In the genomic region with DNA sequence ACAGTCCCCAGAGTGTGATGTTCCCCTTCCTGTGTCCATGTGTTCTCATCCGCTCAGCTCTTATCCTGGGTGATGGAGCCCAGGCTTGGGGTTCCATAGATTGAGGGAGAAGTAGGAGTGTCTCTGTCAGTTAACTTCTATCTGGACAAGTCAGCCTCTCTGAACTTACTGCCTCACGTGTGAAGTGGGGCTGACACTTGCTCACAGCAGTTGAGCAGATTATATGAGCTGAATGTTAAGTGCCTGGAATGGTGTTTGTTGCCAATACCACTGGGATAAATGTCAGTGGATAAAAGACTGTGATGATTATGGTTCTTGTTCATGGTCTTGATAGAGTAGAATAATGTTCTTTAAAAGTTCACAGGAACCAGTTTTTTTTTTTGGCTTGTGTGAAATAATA, we compare ENCODE assay signal across 18 cellular contexts. TPM values are rescaled to one million over a fixed set of nuclear protein-coding genes. Genes with fewer than 3 reads are reported as not detected.
"Had no signal": no experiment of that assay in that cellular context is flagged by ENCODE, and none has a peak within 500 bp of the region (broad histone marks: within the 10 kb centered on the region; RNA-seq: fewer than 3 reads in every experiment).

No MANE protein-coding gene starts in this region.

- ATAC-seq: activated CD4-positive, CD25-positive, alpha-beta regulatory T cell treated with anti-CD3 and anti-CD28 coated beads, Interleukin-2, amount 50 U/mL, for 24 hours; activated T-helper 17 cell treated with anti-CD3 and anti-CD28 coated beads, Interleukin-2, amount 50 U/mL, for 72 hours; stimulated activated memory B cell treated with anti-CD40 and anti-IgM and Interleukin-4, amounts not matched to agents 10 μg/mL and 1 μg/mL and 100 μg/mL, for 72 hours had no signal

- H3K4me1 ChIP-seq: breast epithelium, tibial artery, vagina had no signal

- H3K27me3 Mint-ChIP-seq: activated T-helper 17 cell treated with anti-CD3 and anti-CD28 coated beads, Interleukin-2, amount 50 U/mL, for 72 hours; dendritic cell treated with granulocyte-macrophage colony-stimulating factor and Interleukin-4, amounts not matched to agents 40 ng/mL and 50 ng/mL, for 4 days; stimulated activated memory B cell treated with anti-CD40 and anti-IgM and Interleukin-4, amounts not matched to agents 10 μg/mL and 1 μg/mL and 100 μg/mL, for 72 hours had no signal

- H3K27me3 ChIP-seq: breast epithelium, neutrophil, tibial artery, vagina had no signal

- H3K4me3 ChIP-seq: breast epithelium, lung, SK-N-MC, tibial artery, vagina had no signal

- H3K9me3 Mint-ChIP-seq: activated T-helper 17 cell treated with anti-CD3 and anti-CD28 coated beads, Interleukin-2, amount 50 U/mL, for 72 hours; dendritic cell treated with granulocyte-macrophage colony-stimulating factor and Interleukin-4, amounts not matched to agents 40 ng/mL and 50 ng/mL, for 4 days; stimulated activated memory B cell treated with anti-CD40 and anti-IgM and Interleukin-4, amounts not matched to agents 10 μg/mL and 1 μg/mL and 100 μg/mL, for 72 hours had no signal

- DNase-seq: activated CD8-positive, alpha-beta memory T cell treated with anti-CD3 and anti-CD28 coated beads, Interleukin-2, amount 50 U/mL, for 48 hours; aorta; effector memory CD4-positive, alpha-beta T cell; head of caudate nucleus; T-helper 9 cell; tibial artery had no signal

- H3K27ac Mint-ChIP-seq: activated T-helper 17 cell treated with anti-CD3 and anti-CD28 coated beads, Interleukin-2, amount 50 U/mL, for 72 hours; dendritic cell treated with granulocyte-macrophage colony-stimulating factor and Interleukin-4, amounts not matched to agents 40 ng/mL and 50 ng/mL, for 4 days; stimulated activated memory B cell treated with anti-CD40 and anti-IgM and Interleukin-4, amounts not matched to agents 10 μg/mL and 1 μg/mL and 100 μg/mL, for 72 hours had no signal

- H3K9me3 ChIP-seq: breast epithelium, neutrophil, tibial artery, vagina had no signal

- H3K4me3 Mint-ChIP-seq: activated T-helper 17 cell treated with anti-CD3 and anti-CD28 coated beads, Interleukin-2, amount 50 U/mL, for 72 hours; dendritic cell treated with granulocyte-macrophage colony-stimulating factor and Interleukin-4, amounts not matched to agents 40 ng/mL and 50 ng/mL, for 4 days; stimulated activated memory B cell treated with anti-CD40 and anti-IgM and Interleukin-4, amounts not matched to agents 10 μg/mL and 1 μg/mL and 100 μg/mL, for 72 hours had no signal

- H3K27ac ChIP-seq: breast epithelium, epithelial cell of prostate, neutrophil, SK-N-MC, tibial artery, vagina had no signal

RNA-seq across cellular contexts. Expression of a gene that starts 17.1 kb away (rescaled TPM):
- total RNA-seq: cerebellum, frontal cortex, vagina had no signal
